ENCODE assay signal across 8 cellular contexts in genomic region chr22:17158568-17159503, GRCh38. TPM values are rescaled to one million over a fixed set of nuclear protein-coding genes. Genes with fewer than 3 reads are reported as not detected.
DNase-seq lines count a peak whose midpoint lies in the region; ATAC-seq and TF ChIP-seq lines count a peak whose summit lies in the region.

TSS of gene HDHD5 (minus strand) at chr22:17159277. CDS start at chr22:17159251, 26 bp downstream.

- H3K36me3 Mint-ChIP-seq in progenitor cell of endocrine pancreas (ENCODE audit: insufficient read depth) = peaks cover 1% of the 10 kb centered on the region

- 0 to 1% methylated on average over 9 to 59 of the region's 114 CpGs for WGBS in upper lobe of left lung, 2 donors

- no peaks in the 10 kb centered on the region for H3K27me3 Mint-ChIP-seq in progenitor cell of endocrine pancreas

- H3K4me1 Mint-ChIP-seq in progenitor cell of endocrine pancreas (ENCODE audit: low read depth) = peaks cover 7% of the 10 kb centered on the region

- TF ChIP-seq CTCF in GM12875 (IDR thresholded peaks at IDR 0.05; ENCODE audit: borderline replicate concordance, insufficient read depth, low read depth, low read length) (no peak), progenitor cell of endocrine pancreas (IDR thresholded peaks at IDR 0.05; ENCODE audit: unreplicated experiment) (no peak), upper lobe of left lung (IDR thresholded peaks at IDR 0.05) (no peak)

- intact Hi-C loops in left cardiac atrium (cut with DNase I) = no loop called here

- no peaks in the 10 kb centered on the region for H3K27me3 ChIP-seq in upper lobe of left lung

- H3K4me1 ChIP-seq in upper lobe of left lung = peaks cover 22 to 44% (median 25%) of the 10 kb centered on the region in 4 donors

- peak within 1 kb of the TSS; percentile 97 for H3K27ac Mint-ChIP-seq in progenitor cell of endocrine pancreas

- DNase-seq in NCI-H1436 treated with DMSO at 0.1 percent for 48 hours (lab: John Stamatoyannopoulos, UW) (peak; percentile 30), T-helper 1 cell (peak; percentile 80 to 89 (median 87)), amniotic stem cell (lab: John Stamatoyannopoulos, UW) (peak; percentile 70), left cardiac atrium (peak; percentile 95), progenitor cell of endocrine pancreas (ENCODE audit: low spot score, unreplicated experiment) (peak; percentile 80), upper lobe of left lung (peak; percentile 89 to 99)

- TF ChIP-seq POLR2A in upper lobe of left lung (IDR thresholded peaks at IDR 0.05) = peak in 3 of 4 donors; percentile 24 to 57 (median 35)

- H3K36me3 ChIP-seq in upper lobe of left lung = no peaks in the 10 kb centered on the region

- TF ChIP-seq EP300 in upper lobe of left lung (IDR thresholded peaks at IDR 0.05) = no peak

- ATAC-seq in HG02798 (IDR thresholded peaks at IDR 0.05; ENCODE audit: poor library complexity, unreplicated experiment) (peak; percentile 82), left cardiac atrium (peak; percentile 95 to 96), upper lobe of left lung (ENCODE audit: low FRiP score in 2 of 2) (peak; percentile 94 to 97)

- H3K9me3 Mint-ChIP-seq in progenitor cell of endocrine pancreas (ENCODE audit: low read depth) = no peaks in the 10 kb centered on the region

- H3K4me3 Mint-ChIP-seq in progenitor cell of endocrine pancreas (ENCODE audit: low read depth) = peak within 1 kb of the TSS; percentile 90

- H3K4me3 ChIP-seq in GM12875 (ENCODE audit: low read depth, low read length) (peak within 1 kb of the TSS; percentile 94), upper lobe of left lung (peak within 1 kb of the TSS; percentile 66 to 89 (median 78))

- no peaks in the 10 kb centered on the region for H3K9me3 ChIP-seq in upper lobe of left lung

- peak within 1 kb of the TSS; percentile 85 to 92 (median 90) for H3K27ac ChIP-seq in upper lobe of left lung

RNA-seq across cellular contexts. Expression of gene HDHD5, which starts in this region (rescaled TPM):
- total RNA-seq in left cardiac atrium (10 to 100 TPM; 36.0 to 37.5 TPM), progenitor cell of endocrine pancreas (39.7 and 40.4 TPM in 2 replicates), upper lobe of left lung (10 to 100 TPM; 28.0 to 47.1 (median 34.3) TPM)

Comparison
In these comparisons a context has a peak if more than half of its experiments do, and no peak if none do; other contexts are left out.
1. Peak in every context shown above with its lines: DNase-seq, ATAC-seq, H3K4me3 ChIP-seq and H3K27ac ChIP-seq.
2. DNase-seq: peak in every context shown above with its lines; median percentile 95 in left cardiac atrium; 94 in upper lobe of left lung; 87 in T-helper 1 cell; 80 in progenitor cell of endocrine pancreas; 70 in amniotic stem cell; 30 in NCI-H1436 treated with DMSO at 0.1 percent for 48 hours.